24 cellular contexts compared by ENCODE assay signal in genomic region chr9:105269593-105269992, GRCh38.
"Had no signal": no experiment of that assay in that cellular context is flagged by ENCODE, and none has a peak within 500 bp of the region (broad histone marks: within the 10 kb centered on the region; RNA-seq: fewer than 3 reads in every experiment).

No MANE protein-coding gene starts in this region.

- H3K36me3 ChIP-seq: MG63 had no signal

- H3K27me3 Mint-ChIP-seq: activated naive CD8-positive, alpha-beta T cell; brain had no signal

- FAIRE-seq: astrocyte had no signal

- ATAC-seq: activated CD8-positive, alpha-beta T cell treated with anti-CD3 and anti-CD28 coated beads, Interleukin-2, amount 10 ng/mL, durations not matched to agents 7 days and 5 days; activated T-cell treated with anti-CD3 and anti-CD28 coated beads, Interleukin-2, amount 50 U/mL, for 4 hours; Panc1; WTC11 had no signal

- H3K27me3 ChIP-seq: MG63 had no signal

- H3K9me3 Mint-ChIP-seq: WTC11 had no signal

- H3K4me3 ChIP-seq: MG63 had no signal

- H3K36me3 Mint-ChIP-seq: WTC11 had no signal

- H3K9me3 ChIP-seq: MG63 had no signal

- DNase-seq: activated CD4-positive, alpha-beta T cell treated with anti-CD3 and anti-CD28 coated beads for 48 hours; activated CD4-positive, alpha-beta T cell treated with anti-CD3 and anti-CD28 coated beads, Interleukin-2, amount 50 U/mL, for 4 hours; activated CD4-positive, CD25-positive, alpha-beta regulatory T cell treated with anti-CD3 and anti-CD28 coated beads, Interleukin-2, amount 50 U/mL, for 72 hours; activated CD8-positive, alpha-beta T cell treated with anti-CD3 and anti-CD28 coated beads, Interleukin-2, amount 10 ng/mL, durations not matched to agents 7 days and 5 days; activated gamma-delta T cell; activated naive CD4-positive, alpha-beta T cell treated with anti-CD3 and anti-CD28 coated beads for 36 hours; activated T-cell treated with anti-CD3 and anti-CD28 coated beads, Interleukin-2, amount 50 U/mL, for 4 hours; amygdala; MG63; NCI-H1105; NCI-H1436; NCI-H1694 treated with DMSO at 0.1 percent for 48 hours; NCI-H2029 treated with DMSO at 0.1 percent for 48 hours; NCI-H524; OCI-M1; SHP77 had no signal

- H3K27ac Mint-ChIP-seq: activated CD8-positive, alpha-beta T cell treated with anti-CD3 and anti-CD28 coated beads, Interleukin-2, amount 10 ng/mL, durations not matched to agents 7 days and 5 days; activated naive CD4-positive, alpha-beta T cell treated with anti-CD3 and anti-CD28 coated beads for 36 hours; activated naive CD8-positive, alpha-beta T cell; T-helper 1 cell treated with Interleukin-12 subunit alpha and Interleukin-12 subunit beta and Interleukin-4 antibody, amounts not matched to agents 30 μg/mL and 1 μg/mL, for 36 hours; WTC11 had no signal

- H3K4me3 Mint-ChIP-seq: activated CD8-positive, alpha-beta T cell treated with anti-CD3 and anti-CD28 coated beads, Interleukin-2, amount 10 ng/mL, durations not matched to agents 7 days and 5 days; activated naive CD4-positive, alpha-beta T cell treated with anti-CD3 and anti-CD28 coated beads for 36 hours; activated naive CD8-positive, alpha-beta T cell; activated T-cell treated with anti-CD3 and anti-CD28 coated beads, Interleukin-2, amount 50 U/mL, for 4 hours; brain; T-helper 1 cell treated with Interleukin-12 subunit alpha and Interleukin-12 subunit beta and Interleukin-4 antibody, amounts not matched to agents 30 μg/mL and 1 μg/mL, for 36 hours; WTC11 had no signal

- H3K9ac ChIP-seq: KMS-11 had no signal

- H3K27ac ChIP-seq: KMS-11, RWPE1 had no signal

- H3K4me2 ChIP-seq: KMS-11 had no signal
